In genomic region chr2:181570833-181571661, GRCh38 we compare ENCODE assay signal across 12 cellular contexts.
DNase-seq lines count a peak whose midpoint lies in the region; ATAC-seq and TF ChIP-seq lines count a peak whose summit lies in the region.
"Had no signal": no experiment of that assay in that cellular context is flagged by ENCODE, and none has a peak within 500 bp of the region (broad histone marks: within the 10 kb centered on the region; RNA-seq: fewer than 3 reads in every experiment).

No MANE protein-coding gene starts in this region.

- DNase-seq in glutamatergic neuron (no peak), NCI-H69 (lab: John Stamatoyannopoulos, UW) (no peak)
- DNase-seq in NK-92 treated with Interleukin-12 subunit alpha and Interleukin-12 subunit beta, amount 100 ng/mL, for 24 hours (lab: John Stamatoyannopoulos, UW) = no peak
- no peak for DNase-seq in stimulated activated naive CD4-positive, alpha-beta T cell treated with Interleukin-2 at 50 U/mL for 16 hours (lab: John Stamatoyannopoulos, UW)
- DNase-seq: activated gamma-delta T cell treated with Interleukin-2 at 50 U/mL for 16 hours; NCI-H226; stimulated activated CD4-positive, alpha-beta T cell treated with anti-CD3 and anti-CD28 coated beads, Interleukin-4, amount 100 ng/mL, for 1 hour; tibial artery had no signal

- H3K36me3 ChIP-seq in SU-DHL-6 (ENCODE audit: low read length) = no peaks in the 10 kb centered on the region
- H3K36me3 ChIP-seq: tibial artery had no signal

- H3K4me3 Mint-ChIP-seq in glutamatergic neuron (ENCODE audit: unreplicated experiment) = no peak overlapping the region

- no peak overlapping the region for H3K27ac Mint-ChIP-seq in glutamatergic neuron (ENCODE audit: unreplicated experiment)

- peak overlapping the region; percentile 38 for H3K4me2 ChIP-seq in SU-DHL-6 (ENCODE audit: low read depth, low read length, poor library complexity, severe bottlenecking)

- no peak overlapping the region for H3K9ac ChIP-seq in SU-DHL-6 (ENCODE audit: low read length)

- no peaks in the 10 kb centered on the region for H3K9me2 ChIP-seq in SU-DHL-6 (replicated peaks; ENCODE audit: insufficient read depth, low read length)

- H3K9me3 ChIP-seq in SU-DHL-6 (ENCODE audit: insufficient read depth, low read length) = no peaks in the 10 kb centered on the region
- H3K9me3 ChIP-seq: tibial artery had no signal

- no peaks in the 10 kb centered on the region for H3K27me3 Mint-ChIP-seq in glutamatergic neuron (ENCODE audit: unreplicated experiment)

- ATAC-seq in GM19351 (IDR thresholded peaks at IDR 0.05; ENCODE audit: unreplicated experiment) (peak; percentile 52), GM21360 (IDR thresholded peaks at IDR 0.05; ENCODE audit: unreplicated experiment) (no peak)

- H4K20me1 ChIP-seq in SU-DHL-6 (ENCODE audit: low read depth, low read length) = no peaks in the 10 kb centered on the region

- TF ChIP-seq CTCF in C4-2B (conservative IDR thresholded peaks at IDR 0.05) = peak; percentile 71
- peak; percentile 28 for TF ChIP-seq CTCF in SU-DHL-6 (IDR thresholded peaks at IDR 0.05; ENCODE audit: insufficient read depth, low read length, poor library complexity, severe bottlenecking)
- peak; percentile 37 for TF ChIP-seq CTCF in glutamatergic neuron (IDR thresholded peaks at IDR 0.05; ENCODE audit: partially characterized antibody, unreplicated experiment)

- peaks cover 10% of the 10 kb centered on the region for H3K4me1 Mint-ChIP-seq in glutamatergic neuron (ENCODE audit: low read depth, unreplicated experiment)

- H3F3A ChIP-seq in SU-DHL-6 (ENCODE audit: insufficient read depth) = no peaks in the 10 kb centered on the region

- no peaks in the 10 kb centered on the region for H3K27me3 ChIP-seq in SU-DHL-6 (ENCODE audit: low read length)
- H3K27me3 ChIP-seq: tibial artery had no signal

- no peak overlapping the region for H2AFZ ChIP-seq in SU-DHL-6 (ENCODE audit: low read depth, low read length, severe bottlenecking)

- H3K79me2 ChIP-seq in SU-DHL-6 (ENCODE audit: insufficient read depth, low read length) = no peaks in the 10 kb centered on the region

- H3K27ac ChIP-seq in C4-2B = no peak overlapping the region
- no peak overlapping the region for H3K27ac ChIP-seq in SU-DHL-6 (ENCODE audit: low read depth, low read length)
- H3K27ac ChIP-seq: tibial artery had no signal

- H3K36me3 Mint-ChIP-seq in glutamatergic neuron (ENCODE audit: unreplicated experiment) = no peaks in the 10 kb centered on the region

- no peak overlapping the region for H3K4me3 ChIP-seq in SU-DHL-6 (ENCODE audit: insufficient read depth, low read length, poor library complexity, severe bottlenecking)
- H3K4me3 ChIP-seq: tibial artery had no signal

- H3K9me3 Mint-ChIP-seq in glutamatergic neuron (ENCODE audit: unreplicated experiment) = no peaks in the 10 kb centered on the region
